Comparison of ENCODE assay signal across 1 cellular context in the genomic region with DNA sequence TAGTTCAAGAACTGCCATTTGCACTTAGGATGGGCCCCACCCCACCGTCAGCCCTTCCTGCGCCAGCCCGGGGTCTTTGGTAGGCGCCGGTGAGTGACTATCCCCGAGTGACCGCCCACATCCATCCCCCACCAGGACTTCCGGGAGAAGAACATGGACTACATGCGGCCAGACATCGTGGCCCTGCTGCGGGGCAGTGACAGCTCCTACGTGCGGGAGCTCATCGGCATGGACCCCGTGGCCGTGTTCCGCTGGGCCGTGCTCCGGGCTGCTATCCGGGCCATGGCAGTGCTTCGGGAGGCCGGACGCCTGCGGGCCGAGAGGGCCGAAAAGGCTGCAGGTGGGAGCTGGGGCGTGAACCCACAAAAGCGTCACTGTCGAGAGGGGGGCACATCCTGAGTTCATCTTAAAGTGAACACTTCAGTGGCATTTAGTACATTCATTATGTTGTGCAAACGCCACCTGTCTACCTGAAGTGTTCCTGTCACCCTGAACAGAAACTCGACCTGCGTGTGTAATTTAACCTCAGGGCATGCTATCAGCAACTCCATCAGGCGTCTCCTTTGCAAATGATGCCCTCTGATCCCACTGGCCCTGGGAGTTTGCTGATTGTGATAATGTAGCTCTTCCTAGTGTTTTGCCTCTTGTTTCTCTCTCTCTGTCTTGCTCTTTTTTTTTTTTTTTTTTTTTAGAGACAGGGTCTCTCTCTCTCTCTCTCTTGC.
TF ChIP-seq lines count a peak whose summit lies in the region.

No MANE protein-coding gene starts in this region.

TF ChIP-seq in HCT116, 20 proteins besides CTCF, POLR2A, EP300 and RAD21:
- TF ChIP-seq EZH2phosphoT487 (IDR thresholded peaks at IDR 0.05; ENCODE audit: borderline replicate concordance), result no peak
- TF ChIP-seq FOSL1 (IDR thresholded peaks at IDR 0.05; ENCODE audit: low read depth), result no peak
- no peak for TF ChIP-seq CEBPB (IDR thresholded peaks at IDR 0.05; ENCODE audit: low read depth)
- no peak for TF ChIP-seq SP1 (IDR thresholded peaks at IDR 0.05; ENCODE audit: low read depth)
- no peak for TF ChIP-seq SIN3A (IDR thresholded peaks at IDR 0.05; ENCODE audit: low read depth)
- TF ChIP-seq, protein P1, sequence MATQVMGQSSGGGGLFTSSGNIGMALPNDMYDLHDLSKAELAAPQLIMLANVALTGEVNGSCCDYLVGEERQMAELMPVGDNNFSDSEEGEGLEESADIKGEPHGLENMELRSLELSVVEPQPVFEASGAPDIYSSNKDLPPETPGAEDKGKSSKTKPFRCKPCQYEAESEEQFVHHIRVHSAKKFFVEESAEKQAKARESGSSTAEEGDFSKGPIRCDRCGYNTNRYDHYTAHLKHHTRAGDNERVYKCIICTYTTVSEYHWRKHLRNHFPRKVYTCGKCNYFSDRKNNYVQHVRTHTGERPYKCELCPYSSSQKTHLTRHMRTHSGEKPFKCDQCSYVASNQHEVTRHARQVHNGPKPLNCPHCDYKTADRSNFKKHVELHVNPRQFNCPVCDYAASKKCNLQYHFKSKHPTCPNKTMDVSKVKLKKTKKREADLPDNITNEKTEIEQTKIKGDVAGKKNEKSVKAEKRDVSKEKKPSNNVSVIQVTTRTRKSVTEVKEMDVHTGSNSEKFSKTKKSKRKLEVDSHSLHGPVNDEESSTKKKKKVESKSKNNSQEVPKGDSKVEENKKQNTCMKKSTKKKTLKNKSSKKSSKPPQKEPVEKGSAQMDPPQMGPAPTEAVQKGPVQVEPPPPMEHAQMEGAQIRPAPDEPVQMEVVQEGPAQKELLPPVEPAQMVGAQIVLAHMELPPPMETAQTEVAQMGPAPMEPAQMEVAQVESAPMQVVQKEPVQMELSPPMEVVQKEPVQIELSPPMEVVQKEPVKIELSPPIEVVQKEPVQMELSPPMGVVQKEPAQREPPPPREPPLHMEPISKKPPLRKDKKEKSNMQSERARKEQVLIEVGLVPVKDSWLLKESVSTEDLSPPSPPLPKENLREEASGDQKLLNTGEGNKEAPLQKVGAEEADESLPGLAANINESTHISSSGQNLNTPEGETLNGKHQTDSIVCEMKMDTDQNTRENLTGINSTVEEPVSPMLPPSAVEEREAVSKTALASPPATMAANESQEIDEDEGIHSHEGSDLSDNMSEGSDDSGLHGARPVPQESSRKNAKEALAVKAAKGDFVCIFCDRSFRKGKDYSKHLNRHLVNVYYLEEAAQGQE (IDR thresholded peaks at IDR 0.05; ENCODE audit: low read depth), result no peak
- TF ChIP-seq POLR2AphosphoS5 (IDR thresholded peaks at IDR 0.05; ENCODE audit: low read depth, low read length), result no peak
- TF ChIP-seq EGR1 (IDR thresholded peaks at IDR 0.05; ENCODE audit: low read depth), result no peak
- TF ChIP-seq, protein P2, sequence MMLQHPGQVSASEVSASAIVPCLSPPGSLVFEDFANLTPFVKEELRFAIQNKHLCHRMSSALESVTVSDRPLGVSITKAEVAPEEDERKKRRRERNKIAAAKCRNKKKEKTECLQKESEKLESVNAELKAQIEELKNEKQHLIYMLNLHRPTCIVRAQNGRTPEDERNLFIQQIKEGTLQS (IDR thresholded peaks at IDR 0.05), result no peak
- TF ChIP-seq ZNF274 (IDR thresholded peaks at IDR 0.05; ENCODE audit: low read depth, low read length), result no peak
- no peak for TF ChIP-seq ZFX (IDR thresholded peaks at IDR 0.05)
TF ChIP-seq in HCT116: peak in this region for 0.
